In the genomic region with DNA sequence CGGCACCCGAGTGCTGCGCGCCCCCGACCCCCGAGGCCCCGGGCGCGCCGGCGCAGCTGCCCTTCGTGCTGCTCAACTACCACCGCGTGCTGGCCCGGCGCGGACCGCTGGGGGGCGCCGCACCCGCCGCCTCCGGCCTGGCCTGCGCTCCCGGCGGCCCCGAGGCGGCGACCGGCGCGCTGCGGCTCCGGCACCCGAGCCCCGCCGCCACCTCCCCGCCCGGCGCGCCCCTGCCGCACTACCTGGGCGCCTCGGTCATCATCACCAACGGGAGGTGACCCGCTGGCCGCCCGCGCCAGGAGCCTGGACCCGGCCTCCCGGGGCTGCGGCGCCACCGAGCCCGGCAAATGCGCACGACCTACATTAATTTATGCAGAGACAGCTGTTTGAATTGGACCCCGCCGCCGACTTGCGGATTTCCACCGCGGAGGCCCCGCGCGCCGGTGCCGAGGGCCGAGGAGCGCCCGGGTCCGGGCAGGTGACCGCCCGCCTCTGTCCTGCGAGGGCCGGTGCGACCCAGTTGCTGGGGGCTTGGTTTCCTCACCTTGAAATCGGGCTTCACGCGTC, we compare ENCODE assay signal across 8 cellular contexts. TPM values are rescaled to one million over a fixed set of nuclear protein-coding genes. Genes with fewer than 3 reads are reported as not detected.
A peak's percentile ranks its signal among the peaks of the same experiment; 100 is the strongest.
DNase-seq lines count a peak whose midpoint lies in the region; TF ChIP-seq lines count a peak whose summit lies in the region.

No MANE protein-coding gene starts in this region.

- H3K9me3 Mint-ChIP-seq in chondrocyte (ENCODE audit: low read depth) = no peaks in the 10 kb centered on the region

- H3K27me3 Mint-ChIP-seq in chondrocyte (ENCODE audit: low read depth) = no peaks in the 10 kb centered on the region

- no peaks in the 10 kb centered on the region for H3K27me3 ChIP-seq in liver (ENCODE audit: control insufficient read depth in 4 of 4, insufficient read depth in 4 of 4, low read length in 3 of 4)

- H3K9ac ChIP-seq in liver (ENCODE audit: low read depth in 1 of 2, low read length in 2 of 2) = peak overlapping the region in 1 of 2 donors; percentile 39

- no peak for TF ChIP-seq RAD21 in liver (IDR thresholded peaks at IDR 0.05)

- DNase-seq in activated T-cell treated with anti-CD3 and anti-CD28 coated beads for 48 hours (ENCODE audit: low read depth) (peak; percentile 69), RPMI8226 (peak; percentile 28), chondrocyte (ENCODE audit: low spot score) (no peak), NCI-H2081 treated with DMSO at 0.1 percent for 48 hours (lab: John Stamatoyannopoulos, UW) (no peak), epidermal melanocyte (ENCODE audit: insufficient read length, low spot score) (no peak)
- no peak for DNase-seq in activated T-cell treated with anti-CD3 and anti-CD28 coated beads, Interleukin-2, amount 50 U/mL, for 1 hour
- DNase-seq in stimulated activated CD8-positive, alpha-beta memory T cell treated with anti-CD3 and anti-CD28 coated beads, Interleukin-4, amount 100 ng/mL, for 24 hours (ENCODE audit: low read depth) = peak; percentile 12

- peak overlapping the region; percentile 56 for H3K4me3 Mint-ChIP-seq in chondrocyte (ENCODE audit: unreplicated experiment)

- peak overlapping the region; percentile 56 to 66 (median 58) for H3K4me3 ChIP-seq in liver (ENCODE audit: low read depth in 1 of 3, low read length in 3 of 3)

- TF ChIP-seq CTCF in chondrocyte (IDR thresholded peaks at IDR 0.05) = peak; percentile 34
- peak; percentile 47 for TF ChIP-seq CTCF in liver (IDR thresholded peaks at IDR 0.05; ENCODE audit: low read depth, low read length, missing input control)

- peaks cover 44% of the 10 kb centered on the region for H3K4me1 Mint-ChIP-seq in chondrocyte (ENCODE audit: low read depth)

- H3K9me3 ChIP-seq in liver (ENCODE audit: control insufficient read depth in 4 of 4, low read length in 3 of 4) = no peaks in the 10 kb centered on the region

- peaks cover 0 to 7% (median 5%) of the 10 kb centered on the region in 4 donors for H3K4me1 ChIP-seq in liver (ENCODE audit: control insufficient read depth in 4 of 4, insufficient read depth in 4 of 4, low read length in 3 of 4)

- 4% methylated on average over 80 of the region's 80 CpGs for WGBS in liver

- no peak overlapping the region for H3K27ac Mint-ChIP-seq in chondrocyte (ENCODE audit: unreplicated experiment)

- H3K27ac ChIP-seq in liver (ENCODE audit: low read depth in 1 of 2, low read length in 2 of 2) = no peak overlapping the region

- H3K36me3 ChIP-seq in liver (ENCODE audit: control insufficient read depth in 4 of 4, insufficient read depth in 3 of 4, low read depth in 1 of 4, low read length in 3 of 4) = peaks cover 0 to 3% (median 0%) of the 10 kb centered on the region in 4 donors

- no peaks in the 10 kb centered on the region for H3K36me3 Mint-ChIP-seq in chondrocyte (ENCODE audit: low read depth)

TF ChIP-seq in liver, 16 proteins besides CTCF, POLR2A, EP300 and RAD21:
- TF ChIP-seq NR2F2 (IDR thresholded peaks at IDR 0.05) (no peak), HNF4G (IDR thresholded peaks at IDR 0.05) (no peak), YY1 (IDR thresholded peaks at IDR 0.05) (no peak), TAF1 (conservative IDR thresholded peaks at IDR 0.05) (no peak), EGR1 (IDR thresholded peaks at IDR 0.05; ENCODE audit: low read depth in 2 of 2) (no peak), HNF4A (conservative IDR thresholded peaks at IDR 0.05) (no peak), FOXA1 (IDR thresholded peaks at IDR 0.05) (no peak), FOXA2 (IDR thresholded peaks at IDR 0.05) (no peak), JUND (IDR thresholded peaks at IDR 0.05) (no peak), RXRA (IDR thresholded peaks at IDR 0.05) (no peak), SP1 (IDR thresholded peaks at IDR 0.05) (no peak), GABPA (IDR thresholded peaks at IDR 0.05 in 1 of 2, conservative IDR thresholded peaks at IDR 0.05 in 1 of 2) (no peak)
- TF ChIP-seq, protein P1, sequence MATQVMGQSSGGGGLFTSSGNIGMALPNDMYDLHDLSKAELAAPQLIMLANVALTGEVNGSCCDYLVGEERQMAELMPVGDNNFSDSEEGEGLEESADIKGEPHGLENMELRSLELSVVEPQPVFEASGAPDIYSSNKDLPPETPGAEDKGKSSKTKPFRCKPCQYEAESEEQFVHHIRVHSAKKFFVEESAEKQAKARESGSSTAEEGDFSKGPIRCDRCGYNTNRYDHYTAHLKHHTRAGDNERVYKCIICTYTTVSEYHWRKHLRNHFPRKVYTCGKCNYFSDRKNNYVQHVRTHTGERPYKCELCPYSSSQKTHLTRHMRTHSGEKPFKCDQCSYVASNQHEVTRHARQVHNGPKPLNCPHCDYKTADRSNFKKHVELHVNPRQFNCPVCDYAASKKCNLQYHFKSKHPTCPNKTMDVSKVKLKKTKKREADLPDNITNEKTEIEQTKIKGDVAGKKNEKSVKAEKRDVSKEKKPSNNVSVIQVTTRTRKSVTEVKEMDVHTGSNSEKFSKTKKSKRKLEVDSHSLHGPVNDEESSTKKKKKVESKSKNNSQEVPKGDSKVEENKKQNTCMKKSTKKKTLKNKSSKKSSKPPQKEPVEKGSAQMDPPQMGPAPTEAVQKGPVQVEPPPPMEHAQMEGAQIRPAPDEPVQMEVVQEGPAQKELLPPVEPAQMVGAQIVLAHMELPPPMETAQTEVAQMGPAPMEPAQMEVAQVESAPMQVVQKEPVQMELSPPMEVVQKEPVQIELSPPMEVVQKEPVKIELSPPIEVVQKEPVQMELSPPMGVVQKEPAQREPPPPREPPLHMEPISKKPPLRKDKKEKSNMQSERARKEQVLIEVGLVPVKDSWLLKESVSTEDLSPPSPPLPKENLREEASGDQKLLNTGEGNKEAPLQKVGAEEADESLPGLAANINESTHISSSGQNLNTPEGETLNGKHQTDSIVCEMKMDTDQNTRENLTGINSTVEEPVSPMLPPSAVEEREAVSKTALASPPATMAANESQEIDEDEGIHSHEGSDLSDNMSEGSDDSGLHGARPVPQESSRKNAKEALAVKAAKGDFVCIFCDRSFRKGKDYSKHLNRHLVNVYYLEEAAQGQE (IDR thresholded peaks at IDR 0.05) = no peak
- TF ChIP-seq, protein P2, sequence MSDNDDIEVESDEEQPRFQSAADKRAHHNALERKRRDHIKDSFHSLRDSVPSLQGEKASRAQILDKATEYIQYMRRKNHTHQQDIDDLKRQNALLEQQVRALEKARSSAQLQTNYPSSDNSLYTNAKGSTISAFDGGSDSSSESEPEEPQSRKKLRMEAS (IDR thresholded peaks at IDR 0.05) = no peak
- TF ChIP-seq, protein P3, sequence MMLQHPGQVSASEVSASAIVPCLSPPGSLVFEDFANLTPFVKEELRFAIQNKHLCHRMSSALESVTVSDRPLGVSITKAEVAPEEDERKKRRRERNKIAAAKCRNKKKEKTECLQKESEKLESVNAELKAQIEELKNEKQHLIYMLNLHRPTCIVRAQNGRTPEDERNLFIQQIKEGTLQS (IDR thresholded peaks at IDR 0.05) = no peak
- TF ChIP-seq, protein P4, sequence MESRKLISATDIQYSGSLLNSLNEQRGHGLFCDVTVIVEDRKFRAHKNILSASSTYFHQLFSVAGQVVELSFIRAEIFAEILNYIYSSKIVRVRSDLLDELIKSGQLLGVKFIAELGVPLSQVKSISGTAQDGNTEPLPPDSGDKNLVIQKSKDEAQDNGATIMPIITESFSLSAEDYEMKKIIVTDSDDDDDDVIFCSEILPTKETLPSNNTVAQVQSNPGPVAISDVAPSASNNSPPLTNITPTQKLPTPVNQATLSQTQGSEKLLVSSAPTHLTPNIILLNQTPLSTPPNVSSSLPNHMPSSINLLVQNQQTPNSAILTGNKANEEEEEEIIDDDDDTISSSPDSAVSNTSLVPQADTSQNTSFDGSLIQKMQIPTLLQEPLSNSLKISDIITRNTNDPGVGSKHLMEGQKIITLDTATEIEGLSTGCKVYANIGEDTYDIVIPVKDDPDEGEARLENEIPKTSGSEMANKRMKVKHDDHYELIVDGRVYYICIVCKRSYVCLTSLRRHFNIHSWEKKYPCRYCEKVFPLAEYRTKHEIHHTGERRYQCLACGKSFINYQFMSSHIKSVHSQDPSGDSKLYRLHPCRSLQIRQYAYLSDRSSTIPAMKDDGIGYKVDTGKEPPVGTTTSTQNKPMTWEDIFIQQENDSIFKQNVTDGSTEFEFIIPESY (IDR thresholded peaks at IDR 0.05) = no peak
TF ChIP-seq in liver: peak in this region for 0.

RNA-seq across cellular contexts. Expression of a gene that starts 49.0 kb away (rescaled TPM):
- total RNA-seq in chondrocyte (0.59 to 1.3 TPM (median 0.60 TPM) in 3 replicates), liver (not detected)
- polyA plus RNA-seq in liver = under 1 TPM in 1 of 2 donors, not detected in 1; 0.19 TPM

Comparison
In these comparisons a context has a peak if more than half of its experiments do, and no peak if none do; other contexts are left out.
1. DNase-seq: peak in activated T-cell treated with anti-CD3 and anti-CD28 coated beads for 48 hours (single experiment), RPMI8226 (single experiment) and stimulated activated CD8-positive, alpha-beta memory T cell treated with anti-CD3 and anti-CD28 coated beads, Interleukin-4, amount 100 ng/mL, for 24 hours (single experiment); none in activated T-cell treated with anti-CD3 and anti-CD28 coated beads, Interleukin-2, amount 50 U/mL, for 1 hour (single experiment), chondrocyte (single experiment), NCI-H2081 treated with DMSO at 0.1 percent for 48 hours (single experiment) and epidermal melanocyte (single experiment).